In the genomic region with DNA sequence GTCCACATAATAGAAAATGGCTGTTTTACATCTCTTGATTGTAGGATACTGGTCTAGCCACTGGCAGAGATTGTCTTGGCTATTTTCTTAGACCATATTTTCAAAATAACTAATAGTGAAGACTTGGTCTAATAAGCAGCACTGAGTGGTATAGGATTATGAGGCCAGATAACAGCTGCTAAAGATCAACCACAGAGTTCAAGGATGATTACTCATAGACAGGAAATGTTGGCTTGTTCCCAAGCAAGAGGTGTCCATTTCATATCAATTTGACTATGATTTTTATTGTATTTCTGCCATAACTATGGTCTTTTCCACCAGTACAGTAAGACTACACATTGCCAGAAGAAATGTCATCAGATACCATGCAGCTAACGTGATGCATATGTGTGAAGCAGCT, we compare ENCODE assay signal across 14 cellular contexts.
DNase-seq lines count a peak whose midpoint lies in the region; TF ChIP-seq lines count a peak whose summit lies in the region.
"Had no signal": no experiment of that assay in that cellular context is flagged by ENCODE, and none has a peak within 500 bp of the region (broad histone marks: within the 10 kb centered on the region; RNA-seq: fewer than 3 reads in every experiment).

No MANE protein-coding gene starts in this region.

- no peak overlapping the region for H3K27ac ChIP-seq in substantia nigra (ENCODE audit: low read depth, low read length, poor library complexity, severe bottlenecking)
- H3K27ac ChIP-seq: adrenal gland had no signal

- H3K27me3 Mint-ChIP-seq in activated naive CD8-positive, alpha-beta T cell treated with anti-CD3 and anti-CD28 coated beads for 36 hours: no peaks in the 10 kb centered on the region
- H3K27me3 Mint-ChIP-seq: CD4-positive, CD25-positive, alpha-beta regulatory T cell had no signal

- H3K4me1 ChIP-seq in adipocyte (ENCODE audit: control insufficient read depth, insufficient read depth, low read length): peaks cover 15% of the 10 kb centered on the region

- H3K36me3 ChIP-seq in adipocyte (ENCODE audit: control insufficient read depth, insufficient read depth, low read length, severe bottlenecking): no peaks in the 10 kb centered on the region
- H3K36me3 ChIP-seq: adrenal gland had no signal

- no peak overlapping the region for H3K4me3 Mint-ChIP-seq in activated naive CD8-positive, alpha-beta T cell treated with anti-CD3 and anti-CD28 coated beads for 36 hours
- H3K4me3 Mint-ChIP-seq: CD4-positive, CD25-positive, alpha-beta regulatory T cell; nephron progenitor cell had no signal

- no peaks in the 10 kb centered on the region for H3K36me3 Mint-ChIP-seq in activated naive CD8-positive, alpha-beta T cell treated with anti-CD3 and anti-CD28 coated beads for 36 hours
- H3K36me3 Mint-ChIP-seq: CD4-positive, CD25-positive, alpha-beta regulatory T cell had no signal

- no peaks in the 10 kb centered on the region for H3K27me3 ChIP-seq in adipocyte (replicated peaks; ENCODE audit: control insufficient read depth, insufficient read depth, low read length)
- H3K27me3 ChIP-seq: adrenal gland had no signal

- no peak overlapping the region for H3K27ac Mint-ChIP-seq in activated naive CD8-positive, alpha-beta T cell treated with anti-CD3 and anti-CD28 coated beads for 36 hours
- H3K27ac Mint-ChIP-seq: CD4-positive, CD25-positive, alpha-beta regulatory T cell; nephron progenitor cell had no signal

- peaks cover 15% of the 10 kb centered on the region for H3K9me3 Mint-ChIP-seq in activated naive CD8-positive, alpha-beta T cell treated with anti-CD3 and anti-CD28 coated beads for 36 hours

- DNase-seq in AG10803 (ENCODE audit: low read depth): peak; percentile 76
- DNase-seq in HT1080 (ENCODE audit: low read depth): peak; percentile 68
- peak; percentile 65 for DNase-seq in adipocyte (ENCODE audit: low read depth)
- peak; percentile 85 for DNase-seq in iris pigment epithelial cell (ENCODE audit: low read depth)
- no peak for DNase-seq in activated naive CD8-positive, alpha-beta T cell treated with anti-CD3 and anti-CD28 coated beads for 36 hours
- no peak for DNase-seq in DMS114 treated with DMSO at 0.1 percent for 48 hours (lab: John Stamatoyannopoulos, UW; ENCODE audit: unreplicated experiment)
- DNase-seq in medulla oblongata (ENCODE audit: extremely low spot score): no peak
- DNase-seq in substantia nigra (lab: John Stamatoyannopoulos, UW): no peak
- DNase-seq: CD4-positive, CD25-positive, alpha-beta regulatory T cell; kidney; nephron progenitor cell; NK-92 treated with Interleukin-12 subunit alpha and Interleukin-12 subunit beta, amount 100 ng/mL, for 24 hours; stimulated activated naive CD8-positive, alpha-beta T cell treated with anti-CD3 and anti-CD28 coated beads, Interleukin-15, Interleukin-2, amounts not matched to agents 100 U/mL and 50 U/mL, for 24 hours had no signal

- no peak for TF ChIP-seq CTCF in AG10803 (conservative IDR thresholded peaks at IDR 0.05; ENCODE audit: low read length)

- H3K9ac ChIP-seq in adipocyte (ENCODE audit: low read length): no peak overlapping the region

- no peaks in the 10 kb centered on the region for H3K4me1 Mint-ChIP-seq in activated naive CD8-positive, alpha-beta T cell treated with anti-CD3 and anti-CD28 coated beads for 36 hours
- H3K4me1 Mint-ChIP-seq: CD4-positive, CD25-positive, alpha-beta regulatory T cell; nephron progenitor cell had no signal

- H3K4me3 ChIP-seq in AG10803 (ENCODE audit: low read length) (no peak overlapping the region), adipocyte (ENCODE audit: low read length) (no peak overlapping the region)
- H3K4me3 ChIP-seq: adrenal gland had no signal

- peaks cover 12% of the 10 kb centered on the region for H3K9me3 ChIP-seq in adipocyte (ENCODE audit: control insufficient read depth, low read length)

Comparison
In these comparisons a context has a peak if more than half of its experiments do, and no peak if none do; other contexts are left out.
1. DNase-seq: peak in AG10803 (single experiment), HT1080 (single experiment), adipocyte (single experiment) and iris pigment epithelial cell (single experiment); none in activated naive CD8-positive, alpha-beta T cell treated with anti-CD3 and anti-CD28 coated beads for 36 hours (single experiment), DMS114 treated with DMSO at 0.1 percent for 48 hours (single experiment), medulla oblongata (single experiment) and substantia nigra (0 of 49).